Comparison of ENCODE assay signal across 27 cellular contexts in the genomic region with DNA sequence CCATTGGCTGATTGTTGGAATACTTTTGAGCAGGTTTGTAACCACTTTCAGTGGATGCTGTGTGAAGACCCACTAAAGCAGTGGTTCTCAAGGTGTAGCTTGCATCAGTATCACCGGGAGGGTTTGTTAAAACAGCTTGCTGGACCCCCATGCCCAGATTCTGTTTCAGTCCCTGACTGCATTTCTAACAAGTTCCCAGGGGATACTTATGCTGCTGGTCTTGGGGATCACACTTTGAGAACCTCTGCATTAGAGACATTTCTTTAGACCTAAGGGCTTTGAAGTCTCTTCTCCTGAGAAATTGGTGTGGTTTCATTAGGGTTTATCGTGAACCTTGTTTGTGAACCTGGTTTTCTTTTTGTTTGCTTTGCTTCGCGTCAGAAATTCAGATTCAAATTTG. TPM values are rescaled to one million over a fixed set of nuclear protein-coding genes. Genes with fewer than 3 reads are reported as not detected.
A peak's percentile ranks its signal among the peaks of the same experiment; 100 is the strongest.
DNase-seq lines count a peak whose midpoint lies in the region; ATAC-seq and FAIRE-seq lines count a peak whose summit lies in the region.
"Had no signal": no experiment of that assay in that cellular context is flagged by ENCODE, and none has a peak within 500 bp of the region (broad histone marks: within the 10 kb centered on the region; RNA-seq: fewer than 3 reads in every experiment).

No MANE protein-coding gene starts in this region.

- no peaks in the 10 kb centered on the region for H3K27me3 ChIP-seq in CD4-positive, CD25-positive, alpha-beta regulatory T cell (ENCODE audit: control insufficient read depth, insufficient read depth, low read length)
- H3K27me3 ChIP-seq: cardiac muscle cell had no signal

- CTCF ChIA-PET in activated CD4-positive, alpha-beta memory T cell treated with anti-CD3 and anti-CD28 coated beads for 36 hours (lab: Charles Lee), result interaction anchor here (1.5 kb wide), 1 partner anchor 19 kb away, joined by 3 read pairs; no protein-coding TSS in a partner anchor

- no peak for ATAC-seq in CD4-positive, CD25-positive, alpha-beta regulatory T cell (ENCODE audit: low read depth in 2 of 2)
- no peak for ATAC-seq in GM19455 (IDR thresholded peaks at IDR 0.05; ENCODE audit: unreplicated experiment)

- no peak overlapping the region for H3K27ac ChIP-seq in CD4-positive, CD25-positive, alpha-beta regulatory T cell (ENCODE audit: insufficient read depth, low read length, poor library complexity, severe bottlenecking)
- H3K27ac ChIP-seq: GM23248 had no signal

- DNase-seq in T-helper 2 cell treated with Interferon-gamma antibody and Interleukin-4, amounts not matched to agents 5 μg/mL and 100 μg/mL, for 36 hours (ENCODE audit: low spot score), result no peak
- DNase-seq in T-helper 2 cell, result no peak
- no peak for DNase-seq in CD4-positive, CD25-positive, alpha-beta regulatory T cell
- no peak for DNase-seq in activated CD4-positive, alpha-beta memory T cell treated with anti-CD3 and anti-CD28 coated beads for 36 hours
- DNase-seq in immature natural killer cell, result no peak
- DNase-seq in activated effector memory CD4-positive, alpha-beta T cell treated with Interleukin-2 at 50 U/mL for 16 hours, result no peak
- no peak for DNase-seq in frontal cortex (ENCODE audit: low spot score in 2 of 2)
- DNase-seq: 8988T, aorta, GM23248, HFFc6, IMR-90, lower lobe of right lung, NCI-H1105, NCI-H2029, NCI-H226, RPMI8226, T-helper 9 cell had no signal

- POLR2A ChIA-PET in activated CD4-positive, alpha-beta memory T cell treated with anti-CD3 and anti-CD28 coated beads for 36 hours (lab: Charles Lee), result interaction anchor here (1.3 kb wide), 1 partner anchor 19 kb away, joined by 3 read pairs; no protein-coding TSS in a partner anchor

- H3K4me1 ChIP-seq in CD4-positive, CD25-positive, alpha-beta regulatory T cell (ENCODE audit: control insufficient read depth, insufficient read depth, low read length, poor library complexity, severe bottlenecking), result peaks cover 87% of the 10 kb centered on the region

- peak overlapping the region; percentile 25 for H3K4me3 Mint-ChIP-seq in T-helper 2 cell treated with Interferon-gamma antibody and Interleukin-4, amounts not matched to agents 5 μg/mL and 100 μg/mL, for 36 hours
- H3K4me3 Mint-ChIP-seq in CD4-positive, CD25-positive, alpha-beta regulatory T cell, result peak overlapping the region in 3 of 4 donors; percentile 73 to 84 (median 74)
- H3K4me3 Mint-ChIP-seq in activated CD4-positive, alpha-beta memory T cell treated with anti-CD3 and anti-CD28 coated beads for 36 hours, result peak overlapping the region; percentile 38
- peak overlapping the region in 4 of 5 donors; percentile 46 to 69 (median 62) for H3K4me3 Mint-ChIP-seq in immature natural killer cell
- H3K4me3 Mint-ChIP-seq: dendritic cell treated with granulocyte-macrophage colony-stimulating factor and Interleukin-4, amounts not matched to agents 40 ng/mL and 50 ng/mL, for 4 days; HFFc6; neural crest cell; WTC11 had no signal

- peak overlapping the region; percentile 67 for H3K4me3 ChIP-seq in CD4-positive, CD25-positive, alpha-beta regulatory T cell (ENCODE audit: low read depth, low read length)
- H3K4me3 ChIP-seq: cardiac muscle cell, GM23248, lower lobe of right lung had no signal

- peak overlapping the region; percentile 29 for H3K27ac Mint-ChIP-seq in T-helper 2 cell treated with Interferon-gamma antibody and Interleukin-4, amounts not matched to agents 5 μg/mL and 100 μg/mL, for 36 hours
- H3K27ac Mint-ChIP-seq in CD4-positive, CD25-positive, alpha-beta regulatory T cell, result peak overlapping the region in 2 of 3 donors; percentile 79 to 86
- peak overlapping the region; percentile 57 for H3K27ac Mint-ChIP-seq in activated CD4-positive, alpha-beta memory T cell treated with anti-CD3 and anti-CD28 coated beads for 36 hours
- peak overlapping the region in 2 of 6 donors; percentile 67 to 81 for H3K27ac Mint-ChIP-seq in immature natural killer cell
- H3K27ac Mint-ChIP-seq: HFFc6, progenitor cell of endocrine pancreas, WTC11 had no signal

- H3K9me3 Mint-ChIP-seq in T-helper 2 cell treated with Interferon-gamma antibody and Interleukin-4, amounts not matched to agents 5 μg/mL and 100 μg/mL, for 36 hours, result peaks cover 16% of the 10 kb centered on the region
- H3K9me3 Mint-ChIP-seq in CD4-positive, CD25-positive, alpha-beta regulatory T cell, result peaks cover 0 to 16% (median 5%) of the 10 kb centered on the region in 7 donors
- H3K9me3 Mint-ChIP-seq in activated CD4-positive, alpha-beta memory T cell treated with anti-CD3 and anti-CD28 coated beads for 36 hours, result peaks cover 14% of the 10 kb centered on the region
- H3K9me3 Mint-ChIP-seq in immature natural killer cell, result peaks cover 1 to 6% (median 3%) of the 10 kb centered on the region in 6 donors
- H3K9me3 Mint-ChIP-seq: HFFc6 had no signal

- no peaks in the 10 kb centered on the region for H3K27me3 Mint-ChIP-seq in T-helper 2 cell treated with Interferon-gamma antibody and Interleukin-4, amounts not matched to agents 5 μg/mL and 100 μg/mL, for 36 hours (ENCODE audit: low read depth)
- H3K27me3 Mint-ChIP-seq in CD4-positive, CD25-positive, alpha-beta regulatory T cell, result no peaks in the 10 kb centered on the region
- no peaks in the 10 kb centered on the region for H3K27me3 Mint-ChIP-seq in activated CD4-positive, alpha-beta memory T cell treated with anti-CD3 and anti-CD28 coated beads for 36 hours
- peaks cover 4 to 27% (median 14%) of the 10 kb centered on the region in 3 donors for H3K27me3 Mint-ChIP-seq in immature natural killer cell (ENCODE audit: low read depth in 3 of 3)
- H3K27me3 Mint-ChIP-seq: dendritic cell treated with granulocyte-macrophage colony-stimulating factor and Interleukin-4, amounts not matched to agents 40 ng/mL and 50 ng/mL, for 4 days; progenitor cell of endocrine pancreas had no signal

- intact Hi-C loops in activated CD4-positive, alpha-beta memory T cell treated with anti-CD3 and anti-CD28 coated beads for 36 hours (cut with micrococcal nuclease), result no loop called here

- H3K36me3 ChIP-seq in CD4-positive, CD25-positive, alpha-beta regulatory T cell (ENCODE audit: control insufficient read depth, insufficient read depth, low read length), result peaks cover 8% of the 10 kb centered on the region
- H3K36me3 ChIP-seq: cardiac muscle cell, lower lobe of right lung had no signal

- H3K9me3 ChIP-seq in CD4-positive, CD25-positive, alpha-beta regulatory T cell (ENCODE audit: control insufficient read depth in 2 of 2, low read length in 2 of 2), result peaks cover under 1 to 8% of the 10 kb centered on the region in 2 experiments

- H3K36me3 Mint-ChIP-seq in T-helper 2 cell treated with Interferon-gamma antibody and Interleukin-4, amounts not matched to agents 5 μg/mL and 100 μg/mL, for 36 hours (ENCODE audit: low read depth), result peaks cover 36% of the 10 kb centered on the region
- H3K36me3 Mint-ChIP-seq in CD4-positive, CD25-positive, alpha-beta regulatory T cell, result peaks cover 20% of the 10 kb centered on the region
- H3K36me3 Mint-ChIP-seq in activated CD4-positive, alpha-beta memory T cell treated with anti-CD3 and anti-CD28 coated beads for 36 hours, result peaks cover 24% of the 10 kb centered on the region
- peaks cover 5 to 12% (median 6%) of the 10 kb centered on the region in 3 donors for H3K36me3 Mint-ChIP-seq in immature natural killer cell

- peaks cover 56% of the 10 kb centered on the region for H3K4me1 Mint-ChIP-seq in T-helper 2 cell treated with Interferon-gamma antibody and Interleukin-4, amounts not matched to agents 5 μg/mL and 100 μg/mL, for 36 hours (ENCODE audit: low read depth)
- H3K4me1 Mint-ChIP-seq in CD4-positive, CD25-positive, alpha-beta regulatory T cell, result peaks cover 34 to 54% (median 39%) of the 10 kb centered on the region in 4 donors
- H3K4me1 Mint-ChIP-seq in activated CD4-positive, alpha-beta memory T cell treated with anti-CD3 and anti-CD28 coated beads for 36 hours (ENCODE audit: low read depth), result peaks cover 61% of the 10 kb centered on the region
- H3K4me1 Mint-ChIP-seq in immature natural killer cell, result peaks cover 0 to 43% of the 10 kb centered on the region in 2 donors
- H3K4me1 Mint-ChIP-seq: neural crest cell had no signal

- FAIRE-seq in frontal cortex (lab: Jason Lieb, UNC), result no peak
- FAIRE-seq: endometrium, G401.6, GM18507 had no signal

RNA-seq across cellular contexts. Expression of a gene that starts 47.7 kb away (rescaled TPM):
- 457 TPM for total RNA-seq in CD4-positive, CD25-positive, alpha-beta regulatory T cell
- polyA plus RNA-seq in CD4-positive, CD25-positive, alpha-beta regulatory T cell, result 100 to 1,000 TPM; 194 to 221 (median 199) TPM
- total RNA-seq in activated CD4-positive, alpha-beta memory T cell treated with anti-CD3 and anti-CD28 coated beads for 36 hours, result 100 to 1,000 TPM; 142 to 147 TPM
- polyA plus RNA-seq in immature natural killer cell, result 100 to 1,000 TPM; 231 to 451 (median 335) TPM
- total RNA-seq in frontal cortex, result 21.6 TPM
